ENCODE assay signal across 1 cellular context in the genomic region with DNA sequence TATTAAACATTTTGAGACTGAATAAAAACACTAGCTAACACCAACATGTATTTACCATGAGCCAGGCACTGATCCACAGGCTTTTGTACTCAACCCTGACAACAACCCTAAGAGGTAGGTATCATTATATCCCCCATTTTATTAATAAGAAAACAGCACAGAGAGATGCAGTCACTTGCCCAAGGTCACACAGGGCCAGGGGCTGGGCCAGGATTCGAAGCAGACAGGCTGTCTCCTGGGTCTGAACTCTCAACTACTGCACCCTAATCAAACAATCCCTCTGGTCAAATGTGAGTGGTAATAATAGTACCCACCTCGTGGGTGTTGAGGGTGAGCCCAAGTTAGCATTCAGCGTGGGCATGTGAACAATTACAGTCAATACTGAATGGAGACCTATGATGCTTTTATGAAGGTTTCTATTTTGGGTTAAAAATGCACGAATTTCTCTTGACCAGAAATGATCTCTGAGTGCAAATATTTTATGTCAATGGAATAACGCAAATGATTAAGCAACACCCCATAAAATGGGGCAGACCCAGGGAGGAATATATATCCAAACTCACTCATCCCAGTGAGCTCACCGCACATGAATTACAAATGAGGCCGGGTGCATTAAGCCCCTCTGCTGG.
TF ChIP-seq lines count a peak whose summit lies in the region.

No MANE protein-coding gene starts in this region.

TF ChIP-seq in K562, 482 proteins besides CTCF, POLR2A, EP300 and RAD21:
- 0 out of 2 replicates have a peak, but pooled peaks have one; percentile 8 for TF ChIP-seq CEBPB (tag; IDR thresholded peaks at IDR 0.05)
